1 cellular context compared by ENCODE assay signal in the genomic region with DNA sequence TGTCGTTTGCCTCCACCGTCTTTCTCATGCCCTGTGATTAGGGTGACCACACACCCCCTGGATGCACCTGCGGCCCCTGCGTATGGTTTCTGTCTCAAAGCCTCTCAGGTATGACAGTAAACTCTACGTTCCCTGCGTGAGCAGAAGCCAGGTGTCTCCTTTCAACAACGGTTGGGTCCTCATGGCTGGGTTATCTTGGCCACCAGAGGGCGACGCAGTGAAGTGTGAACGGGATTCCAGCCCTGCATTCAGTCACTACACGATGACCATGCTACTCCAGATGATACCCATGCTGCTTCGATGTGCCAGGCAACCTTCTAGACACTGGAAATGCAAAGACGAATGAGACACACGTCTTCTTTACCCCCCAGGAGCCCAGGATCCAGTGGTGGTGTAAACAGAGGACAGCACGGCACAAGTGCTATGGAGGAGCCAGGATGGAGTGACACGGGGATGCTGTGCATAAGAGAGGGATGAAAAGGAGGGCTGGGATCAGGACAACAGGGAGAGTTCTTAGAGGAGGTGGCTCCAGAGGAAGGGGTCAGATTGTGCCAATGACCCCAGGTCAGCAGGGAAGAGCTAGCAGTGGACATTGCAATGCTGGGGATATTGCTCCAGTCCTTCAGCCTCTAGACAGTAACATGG.
TF ChIP-seq lines count a peak whose summit lies in the region.

No MANE protein-coding gene starts in this region.

TF ChIP-seq in GM23338, 12 proteins besides CTCF, POLR2A, EP300 and RAD21 (continued from another document):
- TF ChIP-seq, protein P1, sequence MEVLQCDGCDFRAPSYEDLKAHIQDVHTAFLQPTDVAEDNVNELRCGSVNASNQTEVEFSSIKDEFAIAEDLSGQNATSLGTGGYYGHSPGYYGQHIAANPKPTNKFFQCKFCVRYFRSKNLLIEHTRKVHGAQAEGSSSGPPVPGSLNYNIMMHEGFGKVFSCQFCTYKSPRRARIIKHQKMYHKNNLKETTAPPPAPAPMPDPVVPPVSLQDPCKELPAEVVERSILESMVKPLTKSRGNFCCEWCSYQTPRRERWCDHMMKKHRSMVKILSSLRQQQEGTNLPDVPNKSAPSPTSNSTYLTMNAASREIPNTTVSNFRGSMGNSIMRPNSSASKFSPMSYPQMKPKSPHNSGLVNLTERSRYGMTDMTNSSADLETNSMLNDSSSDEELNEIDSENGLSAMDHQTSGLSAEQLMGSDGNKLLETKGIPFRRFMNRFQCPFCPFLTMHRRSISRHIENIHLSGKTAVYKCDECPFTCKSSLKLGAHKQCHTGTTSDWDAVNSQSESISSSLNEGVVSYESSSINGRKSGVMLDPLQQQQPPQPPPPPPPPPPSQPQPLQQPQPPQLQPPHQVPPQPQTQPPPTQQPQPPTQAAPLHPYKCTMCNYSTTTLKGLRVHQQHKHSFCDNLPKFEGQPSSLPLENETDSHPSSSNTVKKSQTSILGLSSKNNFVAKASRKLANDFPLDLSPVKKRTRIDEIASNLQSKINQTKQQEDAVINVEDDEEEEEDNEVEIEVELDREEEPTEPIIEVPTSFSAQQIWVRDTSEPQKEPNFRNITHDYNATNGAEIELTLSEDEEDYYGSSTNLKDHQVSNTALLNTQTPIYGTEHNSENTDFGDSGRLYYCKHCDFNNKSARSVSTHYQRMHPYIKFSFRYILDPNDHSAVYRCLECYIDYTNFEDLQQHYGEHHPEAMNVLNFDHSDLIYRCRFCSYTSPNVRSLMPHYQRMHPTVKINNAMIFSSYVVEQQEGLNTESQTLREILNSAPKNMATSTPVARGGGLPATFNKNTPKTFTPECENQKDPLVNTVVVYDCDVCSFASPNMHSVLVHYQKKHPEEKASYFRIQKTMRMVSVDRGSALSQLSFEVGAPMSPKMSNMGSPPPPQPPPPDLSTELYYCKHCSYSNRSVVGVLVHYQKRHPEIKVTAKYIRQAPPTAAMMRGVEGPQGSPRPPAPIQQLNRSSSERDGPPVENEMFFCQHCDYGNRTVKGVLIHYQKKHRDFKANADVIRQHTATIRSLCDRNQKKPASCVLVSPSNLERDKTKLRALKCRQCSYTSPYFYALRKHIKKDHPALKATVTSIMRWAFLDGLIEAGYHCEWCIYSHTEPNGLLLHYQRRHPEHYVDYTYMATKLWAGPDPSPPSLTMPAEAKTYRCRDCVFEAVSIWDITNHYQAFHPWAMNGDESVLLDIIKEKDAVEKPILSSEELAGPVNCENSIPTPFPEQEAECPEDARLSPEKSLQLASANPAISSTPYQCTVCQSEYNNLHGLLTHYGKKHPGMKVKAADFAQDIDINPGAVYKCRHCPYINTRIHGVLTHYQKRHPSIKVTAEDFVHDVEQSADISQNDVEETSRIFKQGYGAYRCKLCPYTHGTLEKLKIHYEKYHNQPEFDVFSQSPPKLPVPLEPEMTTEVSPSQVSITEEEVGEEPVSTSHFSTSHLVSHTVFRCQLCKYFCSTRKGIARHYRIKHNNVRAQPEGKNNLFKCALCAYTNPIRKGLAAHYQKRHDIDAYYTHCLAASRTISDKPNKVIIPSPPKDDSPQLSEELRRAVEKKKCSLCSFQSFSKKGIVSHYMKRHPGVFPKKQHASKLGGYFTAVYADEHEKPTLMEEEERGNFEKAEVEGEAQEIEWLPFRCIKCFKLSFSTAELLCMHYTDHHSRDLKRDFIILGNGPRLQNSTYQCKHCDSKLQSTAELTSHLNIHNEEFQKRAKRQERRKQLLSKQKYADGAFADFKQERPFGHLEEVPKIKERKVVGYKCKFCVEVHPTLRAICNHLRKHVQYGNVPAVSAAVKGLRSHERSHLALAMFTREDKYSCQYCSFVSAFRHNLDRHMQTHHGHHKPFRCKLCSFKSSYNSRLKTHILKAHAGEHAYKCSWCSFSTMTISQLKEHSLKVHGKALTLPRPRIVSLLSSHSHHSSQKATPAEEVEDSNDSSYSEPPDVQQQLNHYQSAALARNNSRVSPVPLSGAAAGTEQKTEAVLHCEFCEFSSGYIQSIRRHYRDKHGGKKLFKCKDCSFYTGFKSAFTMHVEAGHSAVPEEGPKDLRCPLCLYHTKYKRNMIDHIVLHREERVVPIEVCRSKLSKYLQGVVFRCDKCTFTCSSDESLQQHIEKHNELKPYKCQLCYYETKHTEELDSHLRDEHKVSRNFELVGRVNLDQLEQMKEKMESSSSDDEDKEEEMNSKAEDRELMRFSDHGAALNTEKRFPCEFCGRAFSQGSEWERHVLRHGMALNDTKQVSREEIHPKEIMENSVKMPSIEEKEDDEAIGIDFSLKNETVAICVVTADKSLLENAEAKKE (CRISPR knock-in tag; IDR thresholded peaks at IDR 0.05): peak; percentile 50; the same call in 1 of the 2 replicates
- TF ChIP-seq NANOG (IDR thresholded peaks at IDR 0.05; ENCODE audit: borderline replicate concordance): no peak
- TF ChIP-seq, protein P2, sequence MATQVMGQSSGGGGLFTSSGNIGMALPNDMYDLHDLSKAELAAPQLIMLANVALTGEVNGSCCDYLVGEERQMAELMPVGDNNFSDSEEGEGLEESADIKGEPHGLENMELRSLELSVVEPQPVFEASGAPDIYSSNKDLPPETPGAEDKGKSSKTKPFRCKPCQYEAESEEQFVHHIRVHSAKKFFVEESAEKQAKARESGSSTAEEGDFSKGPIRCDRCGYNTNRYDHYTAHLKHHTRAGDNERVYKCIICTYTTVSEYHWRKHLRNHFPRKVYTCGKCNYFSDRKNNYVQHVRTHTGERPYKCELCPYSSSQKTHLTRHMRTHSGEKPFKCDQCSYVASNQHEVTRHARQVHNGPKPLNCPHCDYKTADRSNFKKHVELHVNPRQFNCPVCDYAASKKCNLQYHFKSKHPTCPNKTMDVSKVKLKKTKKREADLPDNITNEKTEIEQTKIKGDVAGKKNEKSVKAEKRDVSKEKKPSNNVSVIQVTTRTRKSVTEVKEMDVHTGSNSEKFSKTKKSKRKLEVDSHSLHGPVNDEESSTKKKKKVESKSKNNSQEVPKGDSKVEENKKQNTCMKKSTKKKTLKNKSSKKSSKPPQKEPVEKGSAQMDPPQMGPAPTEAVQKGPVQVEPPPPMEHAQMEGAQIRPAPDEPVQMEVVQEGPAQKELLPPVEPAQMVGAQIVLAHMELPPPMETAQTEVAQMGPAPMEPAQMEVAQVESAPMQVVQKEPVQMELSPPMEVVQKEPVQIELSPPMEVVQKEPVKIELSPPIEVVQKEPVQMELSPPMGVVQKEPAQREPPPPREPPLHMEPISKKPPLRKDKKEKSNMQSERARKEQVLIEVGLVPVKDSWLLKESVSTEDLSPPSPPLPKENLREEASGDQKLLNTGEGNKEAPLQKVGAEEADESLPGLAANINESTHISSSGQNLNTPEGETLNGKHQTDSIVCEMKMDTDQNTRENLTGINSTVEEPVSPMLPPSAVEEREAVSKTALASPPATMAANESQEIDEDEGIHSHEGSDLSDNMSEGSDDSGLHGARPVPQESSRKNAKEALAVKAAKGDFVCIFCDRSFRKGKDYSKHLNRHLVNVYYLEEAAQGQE (IDR thresholded peaks at IDR 0.05; ENCODE audit: unreplicated experiment): no peak
- no peak for TF ChIP-seq POLR2AphosphoS5 (IDR thresholded peaks at IDR 0.05; ENCODE audit: low read depth)
- no peak for TF ChIP-seq ZNF114 (CRISPR knock-in tag; IDR thresholded peaks at IDR 0.05)
- no peak for TF ChIP-seq EZH2 (IDR thresholded peaks at IDR 0.05; ENCODE audit: low read depth, unreplicated experiment)
- no peak for TF ChIP-seq ZNF331 (CRISPR knock-in tag; IDR thresholded peaks at IDR 0.05; ENCODE audit: low read depth)
